8 cellular contexts compared by ENCODE assay signal in the genomic region with DNA sequence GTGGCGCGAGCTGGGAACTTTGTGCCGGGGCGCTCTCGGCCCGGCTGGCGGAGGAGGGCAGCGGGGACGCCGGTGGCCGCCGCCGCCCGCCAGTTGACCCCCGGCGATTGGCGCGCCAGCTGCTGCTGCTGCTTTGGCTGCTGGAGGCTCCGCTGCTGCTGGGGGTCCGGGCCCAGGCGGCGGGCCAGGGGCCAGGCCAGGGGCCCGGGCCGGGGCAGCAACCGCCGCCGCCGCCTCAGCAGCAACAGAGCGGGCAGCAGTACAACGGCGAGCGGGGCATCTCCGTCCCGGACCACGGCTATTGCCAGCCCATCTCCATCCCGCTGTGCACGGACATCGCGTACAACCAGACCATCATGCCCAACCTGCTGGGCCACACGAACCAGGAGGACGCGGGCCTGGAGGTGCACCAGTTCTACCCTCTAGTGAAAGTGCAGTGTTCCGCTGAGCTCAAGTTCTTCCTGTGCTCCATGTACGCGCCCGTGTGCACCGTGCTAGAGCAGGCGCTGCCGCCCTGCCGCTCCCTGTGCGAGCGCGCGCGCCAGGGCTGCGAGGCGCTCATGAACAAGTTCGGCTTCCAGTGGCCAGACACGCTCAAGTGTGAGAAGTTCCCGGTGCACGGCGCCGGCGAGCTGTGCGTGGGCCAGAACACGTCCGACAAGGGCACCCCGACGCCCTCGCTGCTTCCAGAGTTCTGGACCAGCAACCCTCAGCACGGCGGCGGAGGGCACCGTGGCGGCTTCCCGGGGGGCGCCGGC. TPM values are rescaled to one million over a fixed set of nuclear protein-coding genes. Genes with fewer than 3 reads are reported as not detected.
DNase-seq lines count a peak whose midpoint lies in the region; ATAC-seq, FAIRE-seq and TF ChIP-seq lines count a peak whose summit lies in the region.

No MANE protein-coding gene starts in this region.

- DNase-seq in AG09309 (ENCODE audit: low read depth) = no peak
- peak; percentile 20 for DNase-seq in GM18507 (ENCODE audit: extremely low spot score, insufficient read length, low read depth)
- peak; percentile 53 to 67 for DNase-seq in NCI-H2081 (lab: John Stamatoyannopoulos, UW)
- peak; percentile 14 for DNase-seq in activated CD8-positive, alpha-beta T cell treated with anti-CD3 and anti-CD28 coated beads for 36 hours
- peak; percentile 31 to 48 for DNase-seq in frontal cortex (ENCODE audit: low spot score in 2 of 2)
- peak; percentile 33 for DNase-seq in neural crest cell (ENCODE audit: low read depth, low spot score)
- DNase-seq in OCI-M1 (lab: John Stamatoyannopoulos, UW) = no peak

- H3K4me1 Mint-ChIP-seq in activated CD8-positive, alpha-beta T cell treated with anti-CD3 and anti-CD28 coated beads for 36 hours (ENCODE audit: low read depth) = peaks cover 3% of the 10 kb centered on the region
- peaks cover 37% of the 10 kb centered on the region for H3K4me1 Mint-ChIP-seq in neural crest cell

- H3K27me3 Mint-ChIP-seq in activated CD8-positive, alpha-beta T cell treated with anti-CD3 and anti-CD28 coated beads for 36 hours = peaks cover 50% of the 10 kb centered on the region
- H3K27me3 Mint-ChIP-seq in neural crest cell (ENCODE audit: low read depth) = peaks cover 59% of the 10 kb centered on the region

- CTCF ChIA-PET in activated CD8-positive, alpha-beta T cell treated with anti-CD3 and anti-CD28 coated beads for 36 hours (lab: Charles Lee) = no interaction called here

- peak overlapping the region; percentile 67 for H3K4me3 ChIP-seq in AG09309 (ENCODE audit: control insufficient read depth, low read depth, low read length)

- TF ChIP-seq CTCF in AG09309 (IDR thresholded peaks at IDR 0.05; ENCODE audit: control insufficient read depth, insufficient read depth, low read depth, low read length, missing control alignments) = no peak
- TF ChIP-seq CTCF in activated CD8-positive, alpha-beta T cell treated with anti-CD3 and anti-CD28 coated beads for 36 hours (IDR thresholded peaks at IDR 0.05) = no peak
- no peak for TF ChIP-seq CTCF in neural crest cell (conservative IDR thresholded peaks at IDR 0.05)

- intact Hi-C loops in activated CD8-positive, alpha-beta T cell treated with anti-CD3 and anti-CD28 coated beads for 36 hours (cut with micrococcal nuclease) = loop anchor here (10.0 kb wide), 1 partner anchor 180 kb away; no protein-coding TSS in a partner anchor

- POLR2A ChIA-PET in activated CD8-positive, alpha-beta T cell treated with anti-CD3 and anti-CD28 coated beads for 36 hours (lab: Charles Lee) = no interaction called here

- H3K27ac Mint-ChIP-seq in activated CD8-positive, alpha-beta T cell treated with anti-CD3 and anti-CD28 coated beads for 36 hours = no peak overlapping the region
- H3K27ac Mint-ChIP-seq in neural crest cell (ENCODE audit: unreplicated experiment) = peak overlapping the region; percentile 69

- peak; percentile 47 for FAIRE-seq in GM18507 (lab: Jason Lieb, UNC)
- no peak for FAIRE-seq in frontal cortex (lab: Jason Lieb, UNC)

- peak overlapping the region; percentile 71 for H3K4me3 Mint-ChIP-seq in activated CD8-positive, alpha-beta T cell treated with anti-CD3 and anti-CD28 coated beads for 36 hours
- H3K4me3 Mint-ChIP-seq in neural crest cell = peak overlapping the region; percentile 96

- H3K9me3 Mint-ChIP-seq in activated CD8-positive, alpha-beta T cell treated with anti-CD3 and anti-CD28 coated beads for 36 hours = no peaks in the 10 kb centered on the region
- no peaks in the 10 kb centered on the region for H3K9me3 Mint-ChIP-seq in neural crest cell

- ATAC-seq in HG02938 (IDR thresholded peaks at IDR 0.05; ENCODE audit: unreplicated experiment) = peak; percentile 41
- ATAC-seq in activated CD8-positive, alpha-beta T cell treated with anti-CD3 and anti-CD28 coated beads for 36 hours = peak; percentile 38

- no peaks in the 10 kb centered on the region for H3K36me3 Mint-ChIP-seq in activated CD8-positive, alpha-beta T cell treated with anti-CD3 and anti-CD28 coated beads for 36 hours (ENCODE audit: low read depth)
- no peaks in the 10 kb centered on the region for H3K36me3 Mint-ChIP-seq in neural crest cell (ENCODE audit: low read depth)

RNA-seq across cellular contexts. Expression of gene FZD1, which starts 0.9 kb away (rescaled TPM):
- under 1 TPM; 0.16 to 0.20 TPM for total RNA-seq in activated CD8-positive, alpha-beta T cell treated with anti-CD3 and anti-CD28 coated beads for 36 hours
- total RNA-seq in frontal cortex (6.9 TPM), neural crest cell (9.2 and 9.5 TPM in 2 replicates)

Comparison
In these comparisons a context has a peak if more than half of its experiments do, and no peak if none do; other contexts are left out.
1. DNase-seq: peak in GM18507 (single experiment), NCI-H2081 (2 of 2), activated CD8-positive, alpha-beta T cell treated with anti-CD3 and anti-CD28 coated beads for 36 hours (single experiment), frontal cortex (2 of 2) and neural crest cell (single experiment); none in AG09309 (single experiment) and OCI-M1 (single experiment).